10 cellular contexts compared by ENCODE assay signal in genomic region chr5:150589791-150590601, GRCh38. TPM values are rescaled to one million over a fixed set of nuclear protein-coding genes. Genes with fewer than 3 reads are reported as not detected.
DNase-seq lines count a peak whose midpoint lies in the region; ATAC-seq and TF ChIP-seq lines count a peak whose summit lies in the region.
"Had no signal": no experiment of that assay in that cellular context is flagged by ENCODE, and none has a peak within 500 bp of the region (broad histone marks: within the 10 kb centered on the region; RNA-seq: fewer than 3 reads in every experiment).

No MANE protein-coding gene starts in this region.

- no peaks in the 10 kb centered on the region for H3K27me3 ChIP-seq in left lung
- H3K27me3 ChIP-seq: SJSA1 had no signal

- in situ Hi-C loops in astrocyte of the cerebellum (cut with HindIII; ENCODE audit: low sequenced_read_pairs) = no loop called here

- peak overlapping the region in 1 of 2 donors; percentile 67 for H3K27ac ChIP-seq in left lung
- H3K27ac ChIP-seq in urinary bladder (ENCODE audit: low read depth) = peak overlapping the region; percentile 57
- H3K27ac ChIP-seq: C4-2B, SJSA1 had no signal

- no peaks in the 10 kb centered on the region for H3K27me3 Mint-ChIP-seq in activated T-cell treated with anti-CD3 and anti-CD28 coated beads, Interleukin-2, amount 50 U/mL, for 72 hours (ENCODE audit: low read depth)
- H3K27me3 Mint-ChIP-seq in activated T-cell treated with anti-CD3 and anti-CD28 coated beads, Interleukin-2, amount 50 U/mL, for 24 hours = no peaks in the 10 kb centered on the region

- H3K27ac Mint-ChIP-seq in activated T-cell treated with anti-CD3 and anti-CD28 coated beads, Interleukin-2, amount 50 U/mL, for 72 hours = no peak overlapping the region
- H3K27ac Mint-ChIP-seq in activated T-cell treated with anti-CD3 and anti-CD28 coated beads, Interleukin-2, amount 50 U/mL, for 24 hours = no peak overlapping the region

- peak; percentile 84 for TF ChIP-seq CTCF in astrocyte of the cerebellum (IDR thresholded peaks at IDR 0.05; ENCODE audit: low read depth, low read length, missing control alignments)
- peak; percentile 35 to 41 for TF ChIP-seq CTCF in left lung (IDR thresholded peaks at IDR 0.05)

- H3K9me3 ChIP-seq in left lung = no peaks in the 10 kb centered on the region

- H3K4me3 Mint-ChIP-seq in activated T-cell treated with anti-CD3 and anti-CD28 coated beads, Interleukin-2, amount 50 U/mL, for 72 hours = no peak overlapping the region
- no peak overlapping the region for H3K4me3 Mint-ChIP-seq in activated T-cell treated with anti-CD3 and anti-CD28 coated beads, Interleukin-2, amount 50 U/mL, for 24 hours

- H3K4me3 ChIP-seq in astrocyte of the cerebellum (ENCODE audit: low read depth, low read length) (no peak overlapping the region), left lung (no peak overlapping the region), urinary bladder (ENCODE audit: low read depth, low read length) (no peak overlapping the region)
- H3K4me3 ChIP-seq: SJSA1 had no signal

- intact Hi-C loops in left lung (cut with DNase I) = no loop called here

- H3K36me3 ChIP-seq in left lung = no peaks in the 10 kb centered on the region
- no peaks in the 10 kb centered on the region for H3K36me3 ChIP-seq in urinary bladder (ENCODE audit: insufficient read depth)
- H3K36me3 ChIP-seq: SJSA1 had no signal

- H3K4me1 ChIP-seq in left lung = peaks cover 22 to 23% of the 10 kb centered on the region in 2 donors
- H3K4me1 ChIP-seq in urinary bladder (ENCODE audit: insufficient read depth) = no peaks in the 10 kb centered on the region
- H3K4me1 ChIP-seq: SJSA1 had no signal

- TF ChIP-seq POLR2A in GM18505 (IDR thresholded peaks at IDR 0.05; ENCODE audit: borderline replicate concordance, extremely low read depth, insufficient read depth, insufficient read length) = no peak

- peak; percentile 22 to 64 for ATAC-seq in activated T-cell treated with anti-CD3 and anti-CD28 coated beads, Interleukin-2, amount 50 U/mL, for 72 hours (replicated peaks in 1 of 2)
- peak; percentile 67 for ATAC-seq in left lung
- ATAC-seq in GM18505 (IDR thresholded peaks at IDR 0.05; ENCODE audit: unreplicated experiment) = no peak

- peak in 1 of 2 donors; percentile 3 for DNase-seq in activated T-cell treated with anti-CD3 and anti-CD28 coated beads, Interleukin-2, amount 50 U/mL, for 72 hours
- DNase-seq in activated T-cell treated with anti-CD3 and anti-CD28 coated beads, Interleukin-2, amount 50 U/mL, for 24 hours = no peak
- DNase-seq in astrocyte of the cerebellum (ENCODE audit: low read depth) (peak; percentile 41), left lung (peak in 1 of 2 donors; percentile 50), 8988T (no peak)
- DNase-seq in activated naive CD4-positive, alpha-beta T cell treated with anti-CD3 and anti-CD28 coated beads, Interleukin-2, amount 50 U/mL, for 16 hours = no peak

- H3K36me3 Mint-ChIP-seq in activated T-cell treated with anti-CD3 and anti-CD28 coated beads, Interleukin-2, amount 50 U/mL, for 72 hours (ENCODE audit: insufficient read depth in 2 of 2) = no peaks in the 10 kb centered on the region
- H3K36me3 Mint-ChIP-seq in activated T-cell treated with anti-CD3 and anti-CD28 coated beads, Interleukin-2, amount 50 U/mL, for 24 hours (ENCODE audit: low read depth) = no peaks in the 10 kb centered on the region

- no peaks in the 10 kb centered on the region for H3K9me3 Mint-ChIP-seq in activated T-cell treated with anti-CD3 and anti-CD28 coated beads, Interleukin-2, amount 50 U/mL, for 72 hours
- no peaks in the 10 kb centered on the region for H3K9me3 Mint-ChIP-seq in activated T-cell treated with anti-CD3 and anti-CD28 coated beads, Interleukin-2, amount 50 U/mL, for 24 hours

- no peaks in the 10 kb centered on the region for H3K4me1 Mint-ChIP-seq in activated T-cell treated with anti-CD3 and anti-CD28 coated beads, Interleukin-2, amount 50 U/mL, for 72 hours (ENCODE audit: low read depth)
- no peaks in the 10 kb centered on the region for H3K4me1 Mint-ChIP-seq in activated T-cell treated with anti-CD3 and anti-CD28 coated beads, Interleukin-2, amount 50 U/mL, for 24 hours (ENCODE audit: low read depth)

- 27% methylated on average over 12 of the region's 12 CpGs for WGBS in urinary bladder

RNA-seq across cellular contexts. Expression of gene SYNPO, which starts 50.5 kb away (rescaled TPM):
- total RNA-seq in activated T-cell treated with anti-CD3 and anti-CD28 coated beads, Interleukin-2, amount 50 U/mL, for 72 hours = under 1 TPM; 0.30 to 0.36 TPM
- total RNA-seq in left lung (100 to 1,000 TPM in 1 of 2 donors, 10 to 100 TPM in 1; 80.4 to 114 TPM), urinary bladder (6.8 TPM)
- polyA plus RNA-seq in urinary bladder = 47.2 TPM

Comparison
In these comparisons a context has a peak if more than half of its experiments do, and no peak if none do; other contexts are left out.
1. RNA of gene SYNPO, which starts 50.5 kb away (total RNA-seq): 80.4 to 114 TPM in left lung; 6.8 TPM in urinary bladder (single experiment) and 0.30 to 0.36 TPM in activated T-cell treated with anti-CD3 and anti-CD28 coated beads, Interleukin-2, amount 50 U/mL, for 72 hours; every median in the first group is over 10 times any median in the second.